In the genomic region with DNA sequence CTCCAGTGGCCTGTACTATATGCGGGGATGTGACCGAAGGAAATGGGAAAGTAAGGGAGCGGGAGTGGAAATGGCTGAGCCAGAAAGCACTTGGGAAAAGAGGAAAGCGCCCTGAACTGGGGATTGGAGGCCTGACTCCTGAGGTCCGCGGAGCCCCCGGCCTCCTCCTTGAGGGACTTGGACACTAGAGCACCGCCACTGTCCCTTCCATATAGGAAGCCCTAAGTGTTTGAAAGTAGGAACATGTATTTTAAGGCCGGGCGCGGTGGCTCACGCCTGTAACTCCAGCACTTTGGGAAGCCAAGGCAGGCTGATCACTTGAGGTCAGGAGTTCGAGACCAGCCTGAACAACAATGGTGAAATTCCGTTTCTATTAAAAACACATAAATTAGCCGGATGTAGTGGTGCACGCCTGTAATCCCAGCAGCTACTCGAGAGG, we compare ENCODE assay signal across 8 cellular contexts. TPM values are rescaled to one million over a fixed set of nuclear protein-coding genes. Genes with fewer than 3 reads are reported as not detected.
DNase-seq lines count a peak whose midpoint lies in the region; ATAC-seq and TF ChIP-seq lines count a peak whose summit lies in the region.

No MANE protein-coding gene starts in this region.

- H3K4me2 ChIP-seq in GM23248 (ENCODE audit: unreplicated experiment), result peak overlapping the region; percentile 76

- no peaks in the 10 kb centered on the region for H3K9me2 ChIP-seq in GM23248 (ENCODE audit: insufficient read depth)

- no peaks in the 10 kb centered on the region for H3K9me3 ChIP-seq in GM23248 (ENCODE audit: low read depth)
- H3K9me3 ChIP-seq in right atrium auricular region, result no peaks in the 10 kb centered on the region

- H3F3A ChIP-seq in GM23248 (ENCODE audit: insufficient read depth), result peaks cover 7% of the 10 kb centered on the region

- CTCF ChIA-PET in activated CD4-positive, alpha-beta memory T cell treated with anti-CD3 and anti-CD28 coated beads for 36 hours (lab: Charles Lee), result interaction anchor here (0.9 to 3.3 kb wide), 6 partner anchors 15 to 103 kb away, joined by 3 to 18 read pairs (median 6); a partner anchor contains a TSS

- POLR2A ChIA-PET in activated CD4-positive, alpha-beta memory T cell treated with anti-CD3 and anti-CD28 coated beads for 36 hours (lab: Charles Lee), result interaction anchor here (1.0 to 2.2 kb wide), 3 partner anchors 16 to 75 kb away, joined by 3 to 10 read pairs (median 6); a partner anchor contains a TSS

- DNase-seq in GM23248 (no peak), right atrium auricular region (ENCODE audit: low spot score) (no peak), dedifferentiated amniotic fluid mesenchymal stem cell (ENCODE audit: extremely low spot score) (no peak), NCI-H1694 treated with DMSO at 0.1 percent for 48 hours (lab: John Stamatoyannopoulos, UW) (no peak), dermis blood vessel endothelial cell (no peak)
- no peak for DNase-seq in activated CD4-positive, alpha-beta memory T cell treated with anti-CD3 and anti-CD28 coated beads for 36 hours

- no peaks in the 10 kb centered on the region for H3K27me3 Mint-ChIP-seq in activated CD4-positive, alpha-beta memory T cell treated with anti-CD3 and anti-CD28 coated beads for 36 hours
- peaks cover 9% of the 10 kb centered on the region for H3K27me3 Mint-ChIP-seq in stimulated activated memory B cell treated with anti-CD40 and anti-IgM and Interleukin-4, amounts not matched to agents 10 μg/mL and 1 μg/mL and 100 μg/mL, for 72 hours

- H3K4me1 ChIP-seq in GM23248 (ENCODE audit: insufficient read depth), result peaks cover 17% of the 10 kb centered on the region
- H3K4me1 ChIP-seq in right atrium auricular region, result peaks cover 0 to 35% of the 10 kb centered on the region in 2 donors

- no peak for ATAC-seq in stimulated activated memory B cell treated with anti-CD40 and anti-IgM and Interleukin-4, amounts not matched to agents 10 μg/mL and 1 μg/mL and 100 μg/mL, for 72 hours
- no peak for ATAC-seq in GM21526 (IDR thresholded peaks at IDR 0.05; ENCODE audit: low FRiP score, unreplicated experiment)

- H3K36me3 ChIP-seq in GM23248 (ENCODE audit: low read depth) (0 out of 2 replicates have a peak, but pooled peaks cover 4% of the 10 kb centered on the region), right atrium auricular region (no peaks in the 10 kb centered on the region)

- in situ Hi-C loops in GM23248 (cut with MboI), result no loop called here

- peaks cover 38% of the 10 kb centered on the region for H3K4me1 Mint-ChIP-seq in activated CD4-positive, alpha-beta memory T cell treated with anti-CD3 and anti-CD28 coated beads for 36 hours (ENCODE audit: low read depth)
- H3K4me1 Mint-ChIP-seq in stimulated activated memory B cell treated with anti-CD40 and anti-IgM and Interleukin-4, amounts not matched to agents 10 μg/mL and 1 μg/mL and 100 μg/mL, for 72 hours, result peaks cover 39% of the 10 kb centered on the region

- no peaks in the 10 kb centered on the region for H3K9me3 Mint-ChIP-seq in activated CD4-positive, alpha-beta memory T cell treated with anti-CD3 and anti-CD28 coated beads for 36 hours
- H3K9me3 Mint-ChIP-seq in stimulated activated memory B cell treated with anti-CD40 and anti-IgM and Interleukin-4, amounts not matched to agents 10 μg/mL and 1 μg/mL and 100 μg/mL, for 72 hours, result no peaks in the 10 kb centered on the region

- H3K4me3 ChIP-seq in GM23248 (peak overlapping the region; percentile 97), right atrium auricular region (peak overlapping the region; percentile 60 to 85)

- no peak for TF ChIP-seq CTCF in right atrium auricular region (IDR thresholded peaks at IDR 0.05)

- peak overlapping the region; percentile 87 for H3K9ac ChIP-seq in GM23248

- H3K27me3 ChIP-seq in GM23248 (replicated peaks; ENCODE audit: insufficient read depth) (no peaks in the 10 kb centered on the region), right atrium auricular region (no peaks in the 10 kb centered on the region)

- peak overlapping the region; percentile 89 for H3K27ac ChIP-seq in GM23248
- peak overlapping the region; percentile 98 for H3K27ac ChIP-seq in right atrium auricular region

- peaks cover 7% of the 10 kb centered on the region for H3K36me3 Mint-ChIP-seq in activated CD4-positive, alpha-beta memory T cell treated with anti-CD3 and anti-CD28 coated beads for 36 hours
- peaks cover 8% of the 10 kb centered on the region for H3K36me3 Mint-ChIP-seq in stimulated activated memory B cell treated with anti-CD40 and anti-IgM and Interleukin-4, amounts not matched to agents 10 μg/mL and 1 μg/mL and 100 μg/mL, for 72 hours

- WGBS in GM23248 (ENCODE audit: low coverage in 1 of 2, low lambda C conversion rate in 2 of 2, missing lambda C conversion rate in 2 of 2), 2 experiments, result 3% methylated on average over 17 of the region's 17 CpGs

- peak overlapping the region; percentile 71 for H2AFZ ChIP-seq in GM23248

- H4K20me1 ChIP-seq in GM23248 (ENCODE audit: insufficient read depth), result no peaks in the 10 kb centered on the region

- peak overlapping the region; percentile 97 for H3K4me3 Mint-ChIP-seq in activated CD4-positive, alpha-beta memory T cell treated with anti-CD3 and anti-CD28 coated beads for 36 hours
- peak overlapping the region; percentile 98 for H3K4me3 Mint-ChIP-seq in stimulated activated memory B cell treated with anti-CD40 and anti-IgM and Interleukin-4, amounts not matched to agents 10 μg/mL and 1 μg/mL and 100 μg/mL, for 72 hours

- H3K27ac Mint-ChIP-seq in activated CD4-positive, alpha-beta memory T cell treated with anti-CD3 and anti-CD28 coated beads for 36 hours, result peak overlapping the region; percentile 91
- H3K27ac Mint-ChIP-seq in stimulated activated memory B cell treated with anti-CD40 and anti-IgM and Interleukin-4, amounts not matched to agents 10 μg/mL and 1 μg/mL and 100 μg/mL, for 72 hours, result peak overlapping the region; percentile 95

- intact Hi-C loops in activated CD4-positive, alpha-beta memory T cell treated with anti-CD3 and anti-CD28 coated beads for 36 hours (cut with micrococcal nuclease), result loop anchor here (1.0 to 2.0 kb wide), 2 partner anchors 17 to 43 kb away; no protein-coding TSS in a partner anchor

- peaks cover 42% of the 10 kb centered on the region for H3K79me2 ChIP-seq in GM23248 (ENCODE audit: insufficient read depth)

RNA-seq across cellular contexts. Expression of a gene that starts 0.5 kb away (rescaled TPM):
- total RNA-seq in GM23248 (2014; rRNA removed; shearing (Covaris generic)), result 71.8 and 95.2 TPM in 2 replicates
- 39.3 and 39.9 TPM in 2 replicates for polyA plus RNA-seq in GM23248 (2016; fragmentation: Nextera tagmentation; extraction: Ambion mirVana)
- total RNA-seq in activated CD4-positive, alpha-beta memory T cell treated with anti-CD3 and anti-CD28 coated beads for 36 hours, result 10 to 100 TPM; 23.5 to 25.1 TPM
- 10 to 100 TPM; 36.0 to 48.7 TPM for total RNA-seq in right atrium auricular region
- 61.6 and 63.6 TPM in 2 replicates for total RNA-seq in dermis blood vessel endothelial cell

RNA-seq across cellular contexts. Expression of a gene that starts 15.7 kb away (rescaled TPM):
- total RNA-seq in GM23248 (2014; rRNA removed; shearing (Covaris generic)), result 5.3 and 7.6 TPM in 2 replicates
- polyA plus RNA-seq in GM23248 (2016; fragmentation: Nextera tagmentation; extraction: Ambion mirVana), result 5.4 and 5.8 TPM in 2 replicates
- total RNA-seq in activated CD4-positive, alpha-beta memory T cell treated with anti-CD3 and anti-CD28 coated beads for 36 hours, result 10 to 100 TPM; 15.7 to 15.9 TPM
- total RNA-seq in right atrium auricular region, result 10 to 100 TPM; 12.6 to 14.1 TPM
- total RNA-seq in dermis blood vessel endothelial cell, result 19.9 and 26.1 TPM in 2 replicates
